ENCODE assay signal across 8 cellular contexts in the genomic region with DNA sequence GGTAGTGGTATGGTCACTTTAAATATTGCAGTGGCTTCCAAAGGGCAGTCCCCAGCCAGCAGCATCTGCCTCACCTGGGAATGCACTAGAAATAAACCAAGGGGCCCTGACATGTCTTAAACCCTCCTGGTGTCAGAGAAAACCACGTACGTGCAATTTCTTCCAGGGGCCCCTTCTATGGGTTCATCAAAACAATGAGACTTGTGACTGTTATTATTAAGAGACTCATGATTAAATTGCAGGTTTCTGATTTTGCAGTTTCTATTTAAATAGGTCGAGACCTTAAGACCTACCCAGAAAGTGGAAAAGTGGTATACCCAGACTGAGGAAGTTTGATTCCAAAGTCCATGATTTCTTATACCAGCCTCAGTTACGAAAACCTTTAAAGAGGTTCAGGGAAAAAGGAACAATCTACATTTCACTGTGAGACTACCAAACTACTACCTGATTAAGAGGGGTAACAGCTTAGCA. TPM values are rescaled to one million over a fixed set of nuclear protein-coding genes. Genes with fewer than 3 reads are reported as not detected.
DNase-seq lines count a peak whose midpoint lies in the region; ATAC-seq, FAIRE-seq and TF ChIP-seq lines count a peak whose summit lies in the region.

No MANE protein-coding gene starts in this region.

- H3K4me3 Mint-ChIP-seq in astrocyte (ENCODE audit: unreplicated experiment): peak overlapping the region; percentile 93

- ATAC-seq in HG03108 (IDR thresholded peaks at IDR 0.05; ENCODE audit: unreplicated experiment) (peak; percentile 3), HG02938 (IDR thresholded peaks at IDR 0.05; ENCODE audit: unreplicated experiment) (no peak), HG02981 (IDR thresholded peaks at IDR 0.05; ENCODE audit: unreplicated experiment) (no peak), HG02759 (IDR thresholded peaks at IDR 0.05; ENCODE audit: unreplicated experiment) (no peak)

- H3K9me3 ChIP-seq in BE2C (no peaks in the 10 kb centered on the region), astrocyte (ENCODE audit: insufficient read depth, low read depth, low read length) (no peaks in the 10 kb centered on the region), mesodermal cell (ENCODE audit: control insufficient read depth, low read length) (no peaks in the 10 kb centered on the region)

- no peak for DNase-seq in BE2C
- no peak for DNase-seq in astrocyte (ENCODE audit: low read depth)
- DNase-seq in putamen (ENCODE audit: low spot score): no peak

- H3K4me1 ChIP-seq in BE2C (no peaks in the 10 kb centered on the region; the same call in 1 of the 2 replicates), astrocyte (ENCODE audit: insufficient read depth, low read length) (peaks cover 33% of the 10 kb centered on the region), mesodermal cell (ENCODE audit: control insufficient read depth, insufficient read depth, low read length, poor library complexity, severe bottlenecking) (peaks cover 22% of the 10 kb centered on the region)

- whole genome bisulfite sequencing in mesodermal cell (ENCODE audit: insufficient coverage in 2 of 2), 2 experiments: 59 to 61% methylated on average over 2 to 3 of the region's 4 CpGs

- peaks cover 63% of the 10 kb centered on the region for H4K20me1 ChIP-seq in astrocyte (ENCODE audit: insufficient read depth, low read length)

- peaks cover 45% of the 10 kb centered on the region for H3K4me1 Mint-ChIP-seq in astrocyte (ENCODE audit: low read depth, unreplicated experiment)

- peaks cover 65% of the 10 kb centered on the region for H3K79me2 ChIP-seq in astrocyte (ENCODE audit: insufficient read depth, low read length)

- no peaks in the 10 kb centered on the region for H3K27me3 Mint-ChIP-seq in astrocyte (ENCODE audit: low read depth, unreplicated experiment)

- peak overlapping the region; percentile 81 for H3K9ac ChIP-seq in astrocyte (ENCODE audit: low read length)

- H3K4me3 ChIP-seq in BE2C (ENCODE audit: low read depth, low read length) (peak overlapping the region; percentile 77), astrocyte (ENCODE audit: insufficient read depth, low read depth, low read length) (peak overlapping the region; percentile 74), mesodermal cell (ENCODE audit: extremely low read depth, insufficient read depth, low read length, poor library complexity, severe bottlenecking) (peak overlapping the region; percentile 75)

- no peak for FAIRE-seq in astrocyte (lab: Jason Lieb, UNC)

- H3K36me3 ChIP-seq in BE2C (peaks cover 50% of the 10 kb centered on the region), astrocyte (ENCODE audit: insufficient read depth, low read length) (peaks cover 50% of the 10 kb centered on the region), mesodermal cell (ENCODE audit: control insufficient read depth, insufficient read depth, low read length) (peaks cover 52% of the 10 kb centered on the region)

- H3K27ac ChIP-seq in astrocyte (ENCODE audit: low read depth, low read length) (peak overlapping the region; percentile 65), mesodermal cell (ENCODE audit: low read depth, low read length, severe bottlenecking) (peak overlapping the region; percentile 91)

- H3K36me3 Mint-ChIP-seq in astrocyte (ENCODE audit: low read depth, unreplicated experiment): peaks cover 13% of the 10 kb centered on the region

- no peaks in the 10 kb centered on the region for H3K9me3 Mint-ChIP-seq in astrocyte (ENCODE audit: unreplicated experiment)

- no peaks in the 10 kb centered on the region; the same call in 1 of the 2 replicates for H3K27me3 ChIP-seq in BE2C
- H3K27me3 ChIP-seq in astrocyte (ENCODE audit: insufficient read depth, low read length): no peaks in the 10 kb centered on the region

- H2AFZ ChIP-seq in astrocyte (ENCODE audit: low read depth, low read length): no peak overlapping the region

- TF ChIP-seq CTCF in BE2C (IDR thresholded peaks at IDR 0.05; ENCODE audit: low read depth, low read length) (no peak), astrocyte (IDR thresholded peaks at IDR 0.05; ENCODE audit: insufficient read depth, low read depth, low read length) (no peak)

- H3K27ac Mint-ChIP-seq in astrocyte (ENCODE audit: unreplicated experiment): peak overlapping the region; percentile 90

- H3K4me2 ChIP-seq in astrocyte (ENCODE audit: low read length): peak overlapping the region; percentile 91

RNA-seq across cellular contexts. Expression of a gene that starts 0.7 kb away (rescaled TPM):
- 19.5 TPM for polyA plus RNA-seq in BE2C (2012; ENCODE audit: insufficient read depth, insufficient read length, low read depth)
- total RNA-seq in astrocyte: 13.7 and 16.2 TPM in 2 replicates
- 15.3 TPM for polyA plus RNA-seq in mesodermal cell (2013, experiment 1 of 2)
- polyA plus RNA-seq in mesodermal cell (2013, experiment 2 of 2): 17.5 TPM

RNA-seq across cellular contexts. Expression of a gene that starts 8.5 kb away (rescaled TPM):
- polyA plus RNA-seq in BE2C (2012; ENCODE audit: insufficient read depth, insufficient read length, low read depth): 537 TPM
- 549 and 555 TPM in 2 replicates for total RNA-seq in astrocyte
- polyA plus RNA-seq in mesodermal cell (2013, experiment 1 of 2): 516 TPM
- 561 TPM for polyA plus RNA-seq in mesodermal cell (2013, experiment 2 of 2)

RNA-seq across cellular contexts. Expression of a gene that starts 9.2 kb away (rescaled TPM):
- 44.5 TPM for polyA plus RNA-seq in BE2C (2012; ENCODE audit: insufficient read depth, insufficient read length, low read depth)
- total RNA-seq in astrocyte: 29.7 and 35.2 TPM in 2 replicates
- 42.0 TPM for polyA plus RNA-seq in mesodermal cell (2013, experiment 1 of 2)
- polyA plus RNA-seq in mesodermal cell (2013, experiment 2 of 2): 54.5 TPM

RNA-seq across cellular contexts. Expression of a gene that starts 48.7 kb away (rescaled TPM):
- not detected for polyA plus RNA-seq in BE2C (2012; ENCODE audit: insufficient read depth, insufficient read length, low read depth)
- 0.91 and 1.9 TPM in 2 replicates for total RNA-seq in astrocyte
- 0.37 TPM for polyA plus RNA-seq in mesodermal cell (2013, experiment 1 of 2)
- polyA plus RNA-seq in mesodermal cell (2013, experiment 2 of 2): not detected
